Comparison of ENCODE assay signal across 1 cellular context in genomic region chr10:68988530-68989316, GRCh38.
TF ChIP-seq lines count a peak whose summit lies in the region.

A gene with protein sequence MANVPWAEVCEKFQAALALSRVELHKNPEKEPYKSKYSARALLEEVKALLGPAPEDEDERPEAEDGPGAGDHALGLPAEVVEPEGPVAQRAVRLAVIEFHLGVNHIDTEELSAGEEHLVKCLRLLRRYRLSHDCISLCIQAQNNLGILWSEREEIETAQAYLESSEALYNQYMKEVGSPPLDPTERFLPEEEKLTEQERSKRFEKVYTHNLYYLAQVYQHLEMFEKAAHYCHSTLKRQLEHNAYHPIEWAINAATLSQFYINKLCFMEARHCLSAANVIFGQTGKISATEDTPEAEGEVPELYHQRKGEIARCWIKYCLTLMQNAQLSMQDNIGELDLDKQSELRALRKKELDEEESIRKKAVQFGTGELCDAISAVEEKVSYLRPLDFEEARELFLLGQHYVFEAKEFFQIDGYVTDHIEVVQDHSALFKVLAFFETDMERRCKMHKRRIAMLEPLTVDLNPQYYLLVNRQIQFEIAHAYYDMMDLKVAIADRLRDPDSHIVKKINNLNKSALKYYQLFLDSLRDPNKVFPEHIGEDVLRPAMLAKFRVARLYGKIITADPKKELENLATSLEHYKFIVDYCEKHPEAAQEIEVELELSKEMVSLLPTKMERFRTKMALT (plus strand): TSS chr10:68988803. CDS start chr10:68988833, 30 bp downstream.

TF ChIP-seq in HEK293, 187 proteins besides CTCF, POLR2A, EP300 and RAD21 (continued from another document and continues in another):
- TF ChIP-seq, protein P1, sequence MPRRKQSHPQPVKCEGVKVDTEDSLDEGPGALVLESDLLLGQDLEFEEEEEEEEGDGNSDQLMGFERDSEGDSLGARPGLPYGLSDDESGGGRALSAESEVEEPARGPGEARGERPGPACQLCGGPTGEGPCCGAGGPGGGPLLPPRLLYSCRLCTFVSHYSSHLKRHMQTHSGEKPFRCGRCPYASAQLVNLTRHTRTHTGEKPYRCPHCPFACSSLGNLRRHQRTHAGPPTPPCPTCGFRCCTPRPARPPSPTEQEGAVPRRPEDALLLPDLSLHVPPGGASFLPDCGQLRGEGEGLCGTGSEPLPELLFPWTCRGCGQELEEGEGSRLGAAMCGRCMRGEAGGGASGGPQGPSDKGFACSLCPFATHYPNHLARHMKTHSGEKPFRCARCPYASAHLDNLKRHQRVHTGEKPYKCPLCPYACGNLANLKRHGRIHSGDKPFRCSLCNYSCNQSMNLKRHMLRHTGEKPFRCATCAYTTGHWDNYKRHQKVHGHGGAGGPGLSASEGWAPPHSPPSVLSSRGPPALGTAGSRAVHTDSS (tag by site-specific recombination; IDR thresholded peaks at IDR 0.05) = no peak
- TF ChIP-seq ZNF169 (tag by site-specific recombination; IDR thresholded peaks at IDR 0.05) (no peak), ZNF510 (tag by site-specific recombination; IDR thresholded peaks at IDR 0.05; ENCODE audit: insufficient replicate concordance) (no peak), ZNF132 (tag by site-specific recombination; IDR thresholded peaks at IDR 0.05; ENCODE audit: borderline replicate concordance) (no peak), ZNF76 (tag by site-specific recombination; IDR thresholded peaks at IDR 0.05; ENCODE audit: borderline replicate concordance, low read depth) (peak; percentile 48; the same call in 1 of the 2 replicates), ZNF354C (tag by site-specific recombination; IDR thresholded peaks at IDR 0.05; ENCODE audit: borderline replicate concordance, low read depth) (no peak), ZNF843 (tag by site-specific recombination; IDR thresholded peaks at IDR 0.05) (peak; percentile 56), ZNF302 (tag by site-specific recombination; IDR thresholded peaks at IDR 0.05; ENCODE audit: low read depth) (no peak), ZNF629 (tag by site-specific recombination; IDR thresholded peaks at IDR 0.05) (no peak; the same call in 1 of the 2 replicates), KLF8 (tag by site-specific recombination; IDR thresholded peaks at IDR 0.05) (peak; percentile 85), ATF2 (tag by site-specific recombination; IDR thresholded peaks at IDR 0.05; ENCODE audit: low read depth) (no peak), ZNF645 (tag by site-specific recombination; IDR thresholded peaks at IDR 0.05) (no peak), ZNF792 (tag by site-specific recombination; IDR thresholded peaks at IDR 0.05) (peak; percentile 77; the same call in 1 of the 2 replicates), ZNF148 (tag by site-specific recombination; IDR thresholded peaks at IDR 0.05; ENCODE audit: borderline replicate concordance) (no peak), ZNF423 (tag by site-specific recombination; IDR thresholded peaks at IDR 0.05) (no peak), ZNF558 (tag by site-specific recombination; IDR thresholded peaks at IDR 0.05) (no peak), ZBTB20 (tag by site-specific recombination; IDR thresholded peaks at IDR 0.05) (peak; percentile 83), ZNF2 (tag by site-specific recombination; IDR thresholded peaks at IDR 0.05) (peak; percentile 94), ZNF837 (tag by site-specific recombination; IDR thresholded peaks at IDR 0.05) (no peak), ZFP3 (tag by site-specific recombination; IDR thresholded peaks at IDR 0.05; ENCODE audit: low read depth) (no peak; the same call in 1 of the 2 replicates), ZNF398 (tag by site-specific recombination; IDR thresholded peaks at IDR 0.05) (no peak), ZNF670 (tag by site-specific recombination; IDR thresholded peaks at IDR 0.05; ENCODE audit: low read depth) (no peak), ZSCAN23 (tag by site-specific recombination; IDR thresholded peaks at IDR 0.05) (0 out of 2 replicates have a peak, but pooled peaks have one; percentile 50), ZNF280C (tag by site-specific recombination; IDR thresholded peaks at IDR 0.05) (no peak), SETDB1 (IDR thresholded peaks at IDR 0.05; ENCODE audit: insufficient read length, low read length) (no peak), ZNF19 (tag by site-specific recombination; IDR thresholded peaks at IDR 0.05; ENCODE audit: low read depth) (no peak), ZNF223 (tag by site-specific recombination; IDR thresholded peaks at IDR 0.05) (no peak), KLF7 (tag by site-specific recombination; IDR thresholded peaks at IDR 0.05; ENCODE audit: borderline replicate concordance) (peak; percentile 97), SALL2 (tag by site-specific recombination; IDR thresholded peaks at IDR 0.05; ENCODE audit: borderline replicate concordance) (no peak), ZBTB21 (tag by site-specific recombination; IDR thresholded peaks at IDR 0.05) (no peak), ZNF624 (tag by site-specific recombination; IDR thresholded peaks at IDR 0.05) (no peak), YY1 (tag by site-specific recombination; IDR thresholded peaks at IDR 0.05) (peak; percentile 49), ZBTB7A (tag by site-specific recombination; IDR thresholded peaks at IDR 0.05; ENCODE audit: low read depth) (peak; percentile 77; the same call in 1 of the 2 replicates), GLI4 (tag by site-specific recombination; IDR thresholded peaks at IDR 0.05) (no peak), PRDM1 (tag by site-specific recombination; IDR thresholded peaks at IDR 0.05) (no peak)
- TF ChIP-seq, protein P2, sequence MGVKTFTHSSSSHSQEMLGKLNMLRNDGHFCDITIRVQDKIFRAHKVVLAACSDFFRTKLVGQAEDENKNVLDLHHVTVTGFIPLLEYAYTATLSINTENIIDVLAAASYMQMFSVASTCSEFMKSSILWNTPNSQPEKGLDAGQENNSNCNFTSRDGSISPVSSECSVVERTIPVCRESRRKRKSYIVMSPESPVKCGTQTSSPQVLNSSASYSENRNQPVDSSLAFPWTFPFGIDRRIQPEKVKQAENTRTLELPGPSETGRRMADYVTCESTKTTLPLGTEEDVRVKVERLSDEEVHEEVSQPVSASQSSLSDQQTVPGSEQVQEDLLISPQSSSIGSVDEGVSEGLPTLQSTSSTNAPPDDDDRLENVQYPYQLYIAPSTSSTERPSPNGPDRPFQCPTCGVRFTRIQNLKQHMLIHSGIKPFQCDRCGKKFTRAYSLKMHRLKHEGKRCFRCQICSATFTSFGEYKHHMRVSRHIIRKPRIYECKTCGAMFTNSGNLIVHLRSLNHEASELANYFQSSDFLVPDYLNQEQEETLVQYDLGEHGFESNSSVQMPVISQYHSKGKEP (tag by site-specific recombination; IDR thresholded peaks at IDR 0.05) = 0 out of 2 replicates have a peak, but pooled peaks have one; percentile 12
- TF ChIP-seq, protein P3, sequence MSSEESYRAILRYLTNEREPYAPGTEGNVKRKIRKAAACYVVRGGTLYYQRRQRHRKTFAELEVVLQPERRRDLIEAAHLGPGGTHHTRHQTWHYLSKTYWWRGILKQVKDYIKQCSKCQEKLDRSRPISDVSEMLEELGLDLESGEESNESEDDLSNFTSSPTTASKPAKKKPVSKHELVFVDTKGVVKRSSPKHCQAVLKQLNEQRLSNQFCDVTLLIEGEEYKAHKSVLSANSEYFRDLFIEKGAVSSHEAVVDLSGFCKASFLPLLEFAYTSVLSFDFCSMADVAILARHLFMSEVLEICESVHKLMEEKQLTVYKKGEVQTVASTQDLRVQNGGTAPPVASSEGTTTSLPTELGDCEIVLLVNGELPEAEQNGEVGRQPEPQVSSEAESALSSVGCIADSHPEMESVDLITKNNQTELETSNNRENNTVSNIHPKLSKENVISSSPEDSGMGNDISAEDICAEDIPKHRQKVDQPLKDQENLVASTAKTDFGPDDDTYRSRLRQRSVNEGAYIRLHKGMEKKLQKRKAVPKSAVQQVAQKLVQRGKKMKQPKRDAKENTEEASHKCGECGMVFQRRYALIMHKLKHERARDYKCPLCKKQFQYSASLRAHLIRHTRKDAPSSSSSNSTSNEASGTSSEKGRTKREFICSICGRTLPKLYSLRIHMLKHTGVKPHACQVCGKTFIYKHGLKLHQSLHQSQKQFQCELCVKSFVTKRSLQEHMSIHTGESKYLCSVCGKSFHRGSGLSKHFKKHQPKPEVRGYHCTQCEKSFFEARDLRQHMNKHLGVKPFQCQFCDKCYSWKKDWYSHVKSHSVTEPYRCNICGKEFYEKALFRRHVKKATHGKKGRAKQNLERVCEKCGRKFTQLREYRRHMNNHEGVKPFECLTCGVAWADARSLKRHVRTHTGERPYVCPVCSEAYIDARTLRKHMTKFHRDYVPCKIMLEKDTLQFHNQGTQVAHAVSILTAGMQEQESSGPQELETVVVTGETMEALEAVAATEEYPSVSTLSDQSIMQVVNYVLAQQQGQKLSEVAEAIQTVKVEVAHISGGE (tag by site-specific recombination; conservative IDR thresholded peaks at IDR 0.05; ENCODE audit: low read depth) = peak; percentile 18; the same call in 1 of the 2 replicates
- TF ChIP-seq, protein P4, sequence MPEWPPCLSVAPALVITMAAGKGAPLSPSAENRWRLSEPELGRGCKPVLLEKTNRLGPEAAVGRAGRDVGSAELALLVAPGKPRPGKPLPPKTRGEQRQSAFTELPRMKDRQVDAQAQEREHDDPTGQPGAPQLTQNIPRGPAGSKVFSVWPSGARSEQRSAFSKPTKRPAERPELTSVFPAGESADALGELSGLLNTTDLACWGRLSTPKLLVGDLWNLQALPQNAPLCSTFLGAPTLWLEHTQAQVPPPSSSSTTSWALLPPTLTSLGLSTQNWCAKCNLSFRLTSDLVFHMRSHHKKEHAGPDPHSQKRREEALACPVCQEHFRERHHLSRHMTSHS (tag by site-specific recombination; IDR thresholded peaks at IDR 0.05) = no peak
- TF ChIP-seq, protein P5, sequence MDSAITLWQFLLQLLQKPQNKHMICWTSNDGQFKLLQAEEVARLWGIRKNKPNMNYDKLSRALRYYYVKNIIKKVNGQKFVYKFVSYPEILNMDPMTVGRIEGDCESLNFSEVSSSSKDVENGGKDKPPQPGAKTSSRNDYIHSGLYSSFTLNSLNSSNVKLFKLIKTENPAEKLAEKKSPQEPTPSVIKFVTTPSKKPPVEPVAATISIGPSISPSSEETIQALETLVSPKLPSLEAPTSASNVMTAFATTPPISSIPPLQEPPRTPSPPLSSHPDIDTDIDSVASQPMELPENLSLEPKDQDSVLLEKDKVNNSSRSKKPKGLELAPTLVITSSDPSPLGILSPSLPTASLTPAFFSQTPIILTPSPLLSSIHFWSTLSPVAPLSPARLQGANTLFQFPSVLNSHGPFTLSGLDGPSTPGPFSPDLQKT (IDR thresholded peaks at IDR 0.05; ENCODE audit: borderline replicate concordance, low read depth, low read length) = no peak
